ENCODE assay signal across 1 cellular context in the genomic region with DNA sequence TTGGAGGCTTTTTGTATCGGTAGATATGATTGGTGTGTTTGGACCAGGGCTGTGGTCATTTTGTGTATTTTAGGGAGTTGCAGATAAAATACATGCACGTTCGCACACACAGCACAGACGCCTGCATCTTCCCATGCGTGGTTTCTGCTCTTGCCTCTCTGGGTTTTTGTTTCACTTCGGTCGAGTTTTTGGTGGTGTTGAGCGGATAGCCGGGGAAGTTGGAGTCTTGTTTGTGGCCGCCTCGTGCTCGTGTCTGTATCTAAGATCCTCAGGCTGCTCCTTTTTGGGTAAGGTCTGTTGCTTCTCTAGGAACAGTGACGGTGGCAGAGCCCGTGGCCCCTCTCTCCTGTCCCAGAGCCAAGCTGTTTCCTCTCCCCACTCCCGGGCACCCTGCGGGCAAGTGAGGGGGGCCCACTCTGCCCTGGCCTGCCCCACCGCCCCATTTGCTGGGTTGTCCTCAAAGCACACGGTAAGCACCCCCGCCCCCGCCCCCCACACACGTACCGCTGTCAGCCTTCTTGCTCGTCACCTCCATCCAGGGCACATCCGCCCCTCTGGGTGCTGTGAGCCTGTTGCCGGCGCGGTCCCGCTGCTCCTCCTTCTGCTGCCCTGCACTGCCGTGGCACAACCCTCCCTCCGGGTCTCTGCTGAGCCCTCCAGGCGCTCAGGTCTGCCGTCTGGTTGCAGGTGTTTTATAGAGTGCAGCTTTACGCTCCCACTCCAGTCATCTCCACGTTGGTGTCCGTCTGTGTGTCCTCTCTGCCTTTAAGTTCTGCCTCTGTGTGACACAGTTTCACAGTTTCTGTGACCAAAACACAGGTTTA.
TF ChIP-seq lines count a peak whose summit lies in the region.

No MANE protein-coding gene starts in this region.

TF ChIP-seq in HepG2, 621 proteins besides CTCF, POLR2A, EP300 and RAD21 (continued from another document):
- TF ChIP-seq ZNF800 (CRISPR knock-in tag; IDR thresholded peaks at IDR 0.05) = no peak
- no peak for TF ChIP-seq ATRX (CRISPR knock-in tag; IDR thresholded peaks at IDR 0.05; ENCODE audit: borderline replicate concordance)
